In genomic region chr10:17586741-17587720, GRCh38 we compare ENCODE assay signal across 8 cellular contexts. TPM values are rescaled to one million over a fixed set of nuclear protein-coding genes. Genes with fewer than 3 reads are reported as not detected.
A peak's percentile ranks its signal among the peaks of the same experiment; 100 is the strongest.
DNase-seq lines count a peak whose midpoint lies in the region; ATAC-seq and TF ChIP-seq lines count a peak whose summit lies in the region.

No MANE protein-coding gene starts in this region.

- no peak overlapping the region for H3K18ac ChIP-seq in mesendoderm (ENCODE audit: low read length)

- no peak overlapping the region for H2AK5ac ChIP-seq in mesendoderm (ENCODE audit: low read length)

- H4K8ac ChIP-seq in mesendoderm (ENCODE audit: low read depth, low read length) = no peak overlapping the region

- no peaks in the 10 kb centered on the region for H3K9me3 ChIP-seq in esophagus squamous epithelium

- H3K27me3 ChIP-seq in mesendoderm (ENCODE audit: insufficient read depth, low read length, poor library complexity) (no peaks in the 10 kb centered on the region), esophagus squamous epithelium (no peaks in the 10 kb centered on the region)

- H3K4me1 Mint-ChIP-seq in HFFc6 (ENCODE audit: low read depth) = peaks cover 17% of the 10 kb centered on the region

- no peak overlapping the region for H3K4me3 ChIP-seq in mesendoderm (ENCODE audit: low read length)
- no peak overlapping the region for H3K4me3 ChIP-seq in esophagus squamous epithelium

- H3K27me3 Mint-ChIP-seq in HFFc6 (ENCODE audit: insufficient read depth) = no peaks in the 10 kb centered on the region

- ATAC-seq in GM18511 (IDR thresholded peaks at IDR 0.05; ENCODE audit: unreplicated experiment) = peak; percentile 65
- ATAC-seq in left colon = no peak

- TF ChIP-seq CTCF in HFFc6 (IDR thresholded peaks at IDR 0.05) (no peak), esophagus squamous epithelium (IDR thresholded peaks at IDR 0.05) (no peak)

- no peak for TF ChIP-seq POLR2A in esophagus squamous epithelium (IDR thresholded peaks at IDR 0.05)

- no peaks in the 10 kb centered on the region for H3K36me3 Mint-ChIP-seq in HFFc6 (ENCODE audit: low read depth)

- DNase-seq in HFFc6 = peak; percentile 16
- peak; percentile 17 for DNase-seq in RKO (ENCODE audit: low spot score)
- DNase-seq in mesendoderm = peak; percentile 27
- DNase-seq in cerebellar nuclear complex (lab: John Stamatoyannopoulos, UW) = no peak
- no peak for DNase-seq in inferior parietal cortex (ENCODE audit: extremely low spot score)
- DNase-seq in left colon = no peak
- no peak for DNase-seq in esophagus squamous epithelium (lab: John Stamatoyannopoulos, UW)

- H3K9me3 Mint-ChIP-seq in HFFc6 = no peaks in the 10 kb centered on the region

- no peak overlapping the region for H4K5ac ChIP-seq in mesendoderm (ENCODE audit: low read length)

- H3K4ac ChIP-seq in mesendoderm (ENCODE audit: low read depth, low read length) = no peak overlapping the region

- H3K79me1 ChIP-seq in mesendoderm (ENCODE audit: low read length) = no peaks in the 10 kb centered on the region

- no peak overlapping the region for H3K9ac ChIP-seq in mesendoderm (ENCODE audit: low read length)

- no peak overlapping the region for H2BK15ac ChIP-seq in mesendoderm (replicated peaks; ENCODE audit: low read depth)

- H2BK5ac ChIP-seq in mesendoderm (ENCODE audit: low read length) = no peak overlapping the region

- no peak overlapping the region for H3K4me2 ChIP-seq in mesendoderm (ENCODE audit: low read length)

- no peaks in the 10 kb centered on the region for H3K79me2 ChIP-seq in mesendoderm (ENCODE audit: control insufficient read depth, insufficient read depth, low read length)

- peak overlapping the region; percentile 22; the same call in 1 of the 2 replicates for H3K27ac Mint-ChIP-seq in HFFc6

- intact Hi-C loops in left colon (cut with DNase I, micrococcal nuclease) = no loop called here
- intact Hi-C loops in esophagus squamous epithelium (cut with DNase I) = no loop called here

- no peaks in the 10 kb centered on the region for H3K4me1 ChIP-seq in mesendoderm (ENCODE audit: control insufficient read depth, low read depth, low read length)
- H3K4me1 ChIP-seq in esophagus squamous epithelium = no peaks in the 10 kb centered on the region

- H3K4me3 Mint-ChIP-seq in HFFc6 = no peak overlapping the region

- H3K36me3 ChIP-seq in mesendoderm (ENCODE audit: control insufficient read depth, insufficient read depth, low read length) (no peaks in the 10 kb centered on the region), esophagus squamous epithelium (no peaks in the 10 kb centered on the region)

- H2BK120ac ChIP-seq in mesendoderm (ENCODE audit: low read depth, low read length) = no peak overlapping the region

- no peak overlapping the region for H3K56ac ChIP-seq in mesendoderm (ENCODE audit: low read length)

- H3K27ac ChIP-seq in mesendoderm (ENCODE audit: low read depth, low read length) (no peak overlapping the region), esophagus squamous epithelium (no peak overlapping the region)

- no CpG with 5 or more reads among the region's 13 CpGs for WGBS in mesendoderm (ENCODE audit: extremely low coverage, insufficient coverage, low lambda C conversion rate)
- WGBS in esophagus squamous epithelium, 2 donors = 51 to 54% methylated on average over 11 to 13 of the region's 13 CpGs

- no peak overlapping the region for H3K23ac ChIP-seq in mesendoderm (ENCODE audit: low read length)

RNA-seq across cellular contexts. Expression of gene HACD1, which starts 30.1 kb away (rescaled TPM):
- 100 to 1,000 TPM in 3 of 6 experiments, 10 to 100 TPM in 3; 84.6 to 138 (median 100) TPM for total RNA-seq in HFFc6 (2021; fragmentation: NEBNext Ultra II Directional; extraction: Animal tissue kit (Norgen Biotek cat#: 25700))
- polyA plus RNA-seq in mesendoderm (2013, experiment 1 of 2) = 24.1 TPM
- 24.0 TPM for polyA plus RNA-seq in mesendoderm (2013, experiment 2 of 2)
- total RNA-seq in left colon (1 to 10 TPM; 3.2 to 6.1 TPM), esophagus squamous epithelium (10 to 100 TPM; 11.0 to 23.8 (median 16.7) TPM)

RNA-seq across cellular contexts. Expression of gene STAM, which starts 56.9 kb away (rescaled TPM):
- 10 to 100 TPM; 37.8 to 46.9 (median 43.2) TPM for total RNA-seq in HFFc6 (2021; fragmentation: NEBNext Ultra II Directional; extraction: Animal tissue kit (Norgen Biotek cat#: 25700))
- 29.6 TPM for polyA plus RNA-seq in mesendoderm (2013, experiment 1 of 2)
- 29.5 TPM for polyA plus RNA-seq in mesendoderm (2013, experiment 2 of 2)
- total RNA-seq in left colon = 10 to 100 TPM; 15.9 to 19.4 TPM
- 10 to 100 TPM; 19.9 to 28.6 (median 22.7) TPM for total RNA-seq in esophagus squamous epithelium

Comparison
In these comparisons a context has a peak if more than half of its experiments do, and no peak if none do; other contexts are left out.
1. DNase-seq: peak in HFFc6 (single experiment), RKO (single experiment) and mesendoderm (single experiment); none in cerebellar nuclear complex (0 of 2), inferior parietal cortex (single experiment), left colon (0 of 2) and esophagus squamous epithelium (single experiment).